1 cellular context compared by ENCODE assay signal in genomic region chrX:119982145-119982544, GRCh38.
TF ChIP-seq lines count a peak whose summit lies in the region.

No MANE protein-coding gene starts in this region.

TF ChIP-seq in WTC11, 78 proteins besides CTCF, POLR2A, EP300 and RAD21 (continued from another document):
- TF ChIP-seq ERG (CRISPR knock-in tag; IDR thresholded peaks at IDR 0.05) = no peak
